ENCODE assay signal across 8 cellular contexts in the genomic region with DNA sequence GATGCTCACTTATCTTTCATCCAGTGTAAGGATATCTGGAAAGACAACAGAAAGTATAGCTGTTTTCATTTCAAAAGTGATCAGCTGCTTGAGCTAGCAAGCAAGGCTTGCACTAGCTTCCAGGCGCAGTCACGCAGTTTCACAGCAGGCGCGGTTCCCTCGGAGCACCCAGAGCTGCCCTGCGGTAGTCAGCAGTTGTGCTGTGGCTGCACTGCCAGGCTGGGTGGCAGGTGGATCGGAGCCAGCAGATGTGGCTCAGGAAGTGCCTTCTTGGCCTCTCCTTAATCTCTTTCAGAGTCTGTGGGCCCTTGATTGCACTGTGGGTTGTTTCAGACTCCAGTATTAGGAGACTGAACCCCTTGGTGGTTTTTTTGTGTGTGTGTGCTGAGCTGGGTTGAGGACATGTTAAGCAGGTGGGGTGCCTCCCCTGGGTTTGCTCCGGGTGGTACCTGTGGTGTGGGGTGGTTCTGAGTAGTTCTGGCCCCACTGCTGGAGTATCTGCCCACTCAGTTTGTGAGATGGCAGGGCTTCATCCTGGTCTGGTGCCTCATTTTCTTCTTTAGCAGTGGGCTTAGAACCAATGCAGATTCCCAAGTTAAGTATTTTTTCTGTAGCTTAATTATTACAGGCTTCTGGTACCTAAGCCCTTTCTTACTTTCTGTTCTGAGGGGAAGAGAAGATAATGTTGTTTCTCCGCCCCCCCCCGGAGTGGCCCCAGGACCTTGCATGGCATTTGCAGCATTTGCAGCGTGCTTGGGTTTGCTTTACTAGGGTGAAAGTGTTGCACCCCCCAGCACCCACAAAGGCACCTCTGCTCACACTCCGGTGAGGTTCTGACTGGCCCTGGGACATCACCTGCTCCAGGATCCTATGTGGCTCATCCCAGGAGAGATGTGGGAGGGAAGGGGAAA. TPM values are rescaled to one million over a fixed set of nuclear protein-coding genes. Genes with fewer than 3 reads are reported as not detected.
DNase-seq lines count a peak whose midpoint lies in the region; ATAC-seq and TF ChIP-seq lines count a peak whose summit lies in the region.

No MANE protein-coding gene starts in this region.

- peak overlapping the region; percentile 74 to 76 for H3K4me3 Mint-ChIP-seq in activated T-cell treated with anti-CD3 and anti-CD28 coated beads, Interleukin-2, amount 50 U/mL, for 72 hours
- H3K4me3 Mint-ChIP-seq in osteocyte (ENCODE audit: unreplicated experiment), result no peak overlapping the region

- H3K27me3 Mint-ChIP-seq in activated T-cell treated with anti-CD3 and anti-CD28 coated beads, Interleukin-2, amount 50 U/mL, for 72 hours (ENCODE audit: low read depth), result no peaks in the 10 kb centered on the region
- H3K27me3 Mint-ChIP-seq in osteocyte (ENCODE audit: unreplicated experiment), result no peaks in the 10 kb centered on the region

- ATAC-seq in GM18907 (IDR thresholded peaks at IDR 0.05; ENCODE audit: unreplicated experiment), result peak; percentile 46
- ATAC-seq in activated T-cell treated with anti-CD3 and anti-CD28 coated beads, Interleukin-2, amount 50 U/mL, for 72 hours (replicated peaks in 1 of 2), result peak; percentile 76 to 79

- DNase-seq in LHCN-M2 (ENCODE audit: low read depth) (peak; percentile 50), osteocyte (ENCODE audit: extremely low spot score, unreplicated experiment) (no peak), DMS153 treated with DMSO at 0.1 percent for 48 hours (lab: John Stamatoyannopoulos, UW; ENCODE audit: unreplicated experiment) (no peak), NCI-H2227 (lab: John Stamatoyannopoulos, UW; ENCODE audit: unreplicated experiment) (no peak), NCI-H1092 treated with DMSO at 0.1 percent for 48 hours (lab: John Stamatoyannopoulos, UW) (no peak), AG08395 (ENCODE audit: low spot score) (no peak)
- peak; percentile 67 to 72 for DNase-seq in activated T-cell treated with anti-CD3 and anti-CD28 coated beads, Interleukin-2, amount 50 U/mL, for 72 hours

- peak overlapping the region; percentile 81 for H3K27ac Mint-ChIP-seq in activated T-cell treated with anti-CD3 and anti-CD28 coated beads, Interleukin-2, amount 50 U/mL, for 72 hours
- peak overlapping the region; percentile 23 for H3K27ac Mint-ChIP-seq in osteocyte (ENCODE audit: unreplicated experiment)

- H3K4me1 Mint-ChIP-seq in activated T-cell treated with anti-CD3 and anti-CD28 coated beads, Interleukin-2, amount 50 U/mL, for 72 hours (ENCODE audit: low read depth), result peaks cover 98% of the 10 kb centered on the region
- H3K4me1 Mint-ChIP-seq in osteocyte (ENCODE audit: unreplicated experiment), result peaks cover 69% of the 10 kb centered on the region

- no peak for TF ChIP-seq CTCF in osteocyte (IDR thresholded peaks at IDR 0.05)

- no peaks in the 10 kb centered on the region for H3K9me3 Mint-ChIP-seq in activated T-cell treated with anti-CD3 and anti-CD28 coated beads, Interleukin-2, amount 50 U/mL, for 72 hours
- H3K9me3 Mint-ChIP-seq in osteocyte (ENCODE audit: unreplicated experiment), result no peaks in the 10 kb centered on the region

- peaks cover 0 to 7% of the 10 kb centered on the region in 2 donors for H3K36me3 Mint-ChIP-seq in activated T-cell treated with anti-CD3 and anti-CD28 coated beads, Interleukin-2, amount 50 U/mL, for 72 hours (ENCODE audit: insufficient read depth in 2 of 2)
- no peaks in the 10 kb centered on the region for H3K36me3 Mint-ChIP-seq in osteocyte (ENCODE audit: unreplicated experiment)

RNA-seq across cellular contexts. Expression of gene TENT4A, which starts 16.4 kb away (rescaled TPM):
- total RNA-seq in LHCN-M2 (2014; rRNA removed) (13.2 and 14.6 TPM in 2 replicates), osteocyte (21.3 and 21.6 TPM in 2 replicates)
- polyA plus RNA-seq in LHCN-M2 (2012), result 10.7 TPM
- 10 to 100 TPM; 45.0 to 49.8 TPM for total RNA-seq in activated T-cell treated with anti-CD3 and anti-CD28 coated beads, Interleukin-2, amount 50 U/mL, for 72 hours

Comparison
In these comparisons a context has a peak if more than half of its experiments do, and no peak if none do; other contexts are left out.
1. DNase-seq: peak in LHCN-M2 (single experiment) and activated T-cell treated with anti-CD3 and anti-CD28 coated beads, Interleukin-2, amount 50 U/mL, for 72 hours (2 of 2); none in osteocyte (single experiment), DMS153 treated with DMSO at 0.1 percent for 48 hours (single experiment), NCI-H2227 (single experiment), NCI-H1092 treated with DMSO at 0.1 percent for 48 hours (single experiment) and AG08395 (single experiment).